In genomic region chr9:128631636-128632035, GRCh38 we compare ENCODE assay signal across 19 cellular contexts.
"Had no signal": no experiment of that assay in that cellular context is flagged by ENCODE, and none has a peak within 500 bp of the region (broad histone marks: within the 10 kb centered on the region; RNA-seq: fewer than 3 reads in every experiment).

No MANE protein-coding gene starts in this region.

- H3K27me3 Mint-ChIP-seq: activated B cell treated with CpG ODN at 0.5 μM for 24 hours; activated CD4-positive, alpha-beta memory T cell treated with anti-CD3 and anti-CD28 coated beads for 36 hours; activated naive CD8-positive, alpha-beta T cell treated with anti-CD3 and anti-CD28 coated beads for 36 hours; activated T-helper 17 cell treated with anti-CD3 and anti-CD28 coated beads, Interleukin-2, amount 50 U/mL, for 72 hours; naive thymus-derived CD8-positive, alpha-beta T cell had no signal

- ATAC-seq: activated T-helper 17 cell treated with anti-CD3 and anti-CD28 coated beads, Interleukin-2, amount 50 U/mL, for 72 hours; naive thymus-derived CD8-positive, alpha-beta T cell had no signal

- H3K27ac Mint-ChIP-seq: activated B cell treated with CpG ODN at 0.5 μM for 24 hours; activated CD4-positive, alpha-beta memory T cell treated with anti-CD3 and anti-CD28 coated beads for 36 hours; activated naive CD8-positive, alpha-beta T cell treated with anti-CD3 and anti-CD28 coated beads for 36 hours; activated T-helper 17 cell treated with anti-CD3 and anti-CD28 coated beads, Interleukin-2, amount 50 U/mL, for 72 hours; naive thymus-derived CD8-positive, alpha-beta T cell; T-helper 2 cell treated with Interferon-gamma antibody and Interleukin-4, amounts not matched to agents 5 μg/mL and 100 μg/mL, for 36 hours had no signal

- H3K9me3 Mint-ChIP-seq: activated B cell treated with CpG ODN at 0.5 μM for 24 hours; activated CD4-positive, alpha-beta memory T cell treated with anti-CD3 and anti-CD28 coated beads for 36 hours; activated naive CD8-positive, alpha-beta T cell treated with anti-CD3 and anti-CD28 coated beads for 36 hours; activated T-helper 17 cell treated with anti-CD3 and anti-CD28 coated beads, Interleukin-2, amount 50 U/mL, for 72 hours; naive thymus-derived CD8-positive, alpha-beta T cell; T-helper 2 cell treated with Interferon-gamma antibody and Interleukin-4, amounts not matched to agents 5 μg/mL and 100 μg/mL, for 36 hours had no signal

- DNase-seq: activated B cell treated with CpG ODN at 0.5 μM for 24 hours; activated CD4-positive, alpha-beta memory T cell treated with anti-CD3 and anti-CD28 coated beads for 36 hours; activated CD4-positive, alpha-beta T cell treated with anti-CD3 and anti-CD28 coated beads for 4 hours; activated naive CD4-positive, alpha-beta T cell; activated naive CD8-positive, alpha-beta T cell treated with anti-CD3 and anti-CD28 coated beads for 36 hours; activated T-cell treated with anti-CD3 and anti-CD28 coated beads for 4 hours; amygdala; cerebellar nuclear complex; effector CD4-positive, alpha-beta T cell; mesendoderm; retina; stimulated activated CD4-positive, alpha-beta T cell treated with anti-CD3 and anti-CD28 coated beads, Interleukin-12 subunit alpha, Interleukin-12 subunit beta, amount 100 ng/mL, for 4 hours; stimulated activated CD4-positive, alpha-beta T cell treated with anti-CD3 and anti-CD28 coated beads, Interleukin-1b, Interleukin-23, amount 100 ng/mL, for 48 hours; stimulated activated CD8-positive, alpha-beta memory T cell treated with anti-CD3 and anti-CD28 coated beads, Interleukin-4, amount 100 ng/mL, for 48 hours; stimulated activated naive CD4-positive, alpha-beta T cell had no signal

- H3K4me1 Mint-ChIP-seq: activated B cell treated with CpG ODN at 0.5 μM for 24 hours; activated naive CD8-positive, alpha-beta T cell treated with anti-CD3 and anti-CD28 coated beads for 36 hours; activated T-helper 17 cell treated with anti-CD3 and anti-CD28 coated beads, Interleukin-2, amount 50 U/mL, for 72 hours had no signal

- H3K27ac ChIP-seq: esophagus muscularis mucosa had no signal

- H3K27me3 ChIP-seq: esophagus muscularis mucosa had no signal

- H3K4me3 Mint-ChIP-seq: activated B cell treated with CpG ODN at 0.5 μM for 24 hours; activated CD4-positive, alpha-beta memory T cell treated with anti-CD3 and anti-CD28 coated beads for 36 hours; activated naive CD8-positive, alpha-beta T cell treated with anti-CD3 and anti-CD28 coated beads for 36 hours; activated T-helper 17 cell treated with anti-CD3 and anti-CD28 coated beads, Interleukin-2, amount 50 U/mL, for 72 hours; naive thymus-derived CD8-positive, alpha-beta T cell; T-helper 2 cell treated with Interferon-gamma antibody and Interleukin-4, amounts not matched to agents 5 μg/mL and 100 μg/mL, for 36 hours had no signal

- H3K9me3 ChIP-seq: esophagus muscularis mucosa had no signal

- H3K4me3 ChIP-seq: esophagus muscularis mucosa had no signal
